ENCODE assay signal across 1 cellular context in the genomic region with DNA sequence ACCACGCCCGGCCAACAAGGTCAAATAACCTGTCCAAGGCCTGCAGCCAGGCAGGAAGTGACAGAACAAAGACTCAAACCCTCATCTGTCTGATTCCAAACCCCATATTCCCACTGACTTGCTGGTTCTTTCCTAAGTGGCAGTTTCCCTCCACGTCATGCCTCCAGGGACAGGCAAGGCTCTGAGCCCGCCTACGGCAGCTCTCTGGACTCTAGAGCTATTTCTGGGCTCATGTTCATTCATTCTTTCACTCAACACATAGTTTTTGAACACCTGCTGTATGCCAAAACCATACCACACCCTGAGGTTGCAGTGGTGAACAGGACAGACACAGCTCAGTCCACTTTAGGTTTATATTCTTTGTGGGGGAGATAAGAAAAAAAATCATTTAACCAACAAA.
TF ChIP-seq lines count a peak whose summit lies in the region.

No MANE protein-coding gene starts in this region.

TF ChIP-seq in HepG2, 621 proteins besides CTCF, POLR2A, EP300 and RAD21:
- TF ChIP-seq RBFOX2 (IDR thresholded peaks at IDR 0.05; ENCODE audit: low read depth, low read length): no peak
- no peak for TF ChIP-seq GFI1 (CRISPR knock-in tag; IDR thresholded peaks at IDR 0.05; ENCODE audit: borderline replicate concordance)
- no peak for TF ChIP-seq NBN (conservative IDR thresholded peaks at IDR 0.05)
- TF ChIP-seq MBNL3 (CRISPR knock-in tag; conservative IDR thresholded peaks at IDR 0.05): no peak
- TF ChIP-seq ZNF230 (CRISPR knock-in tag; IDR thresholded peaks at IDR 0.05): no peak
- TF ChIP-seq NFKBIZ (CRISPR knock-in tag; IDR thresholded peaks at IDR 0.05): no peak
- no peak for TF ChIP-seq MYNN (CRISPR knock-in tag; IDR thresholded peaks at IDR 0.05; ENCODE audit: low read depth)
- TF ChIP-seq REL (CRISPR knock-in tag; conservative IDR thresholded peaks at IDR 0.05): no peak
- no peak for TF ChIP-seq CBFB (CRISPR knock-in tag; IDR thresholded peaks at IDR 0.05)
- TF ChIP-seq ZKSCAN8 (CRISPR knock-in tag; IDR thresholded peaks at IDR 0.05; ENCODE audit: borderline replicate concordance): no peak
- TF ChIP-seq HOXA9 (CRISPR knock-in tag; IDR thresholded peaks at IDR 0.05; ENCODE audit: borderline replicate concordance): no peak
